ENCODE assay signal across 8 cellular contexts in genomic region chr16:89994721-89995474, GRCh38. TPM values are rescaled to one million over a fixed set of nuclear protein-coding genes. Genes with fewer than 3 reads are reported as not detected.
DNase-seq lines count a peak whose midpoint lies in the region; ATAC-seq and TF ChIP-seq lines count a peak whose summit lies in the region.
"Not testable (repeated sequence)": the region's sequence is repeated elsewhere in the genome, so short reads cannot be mapped to it uniquely, and the experiment has no call there.

No MANE protein-coding gene starts in this region.

- not testable (repeated sequence) for TF ChIP-seq POLR2A in esophagus squamous epithelium (IDR thresholded peaks at IDR 0.05)

- H3K9ac ChIP-seq in mucosa of rectum (ENCODE audit: low read depth in 1 of 2, low read length in 2 of 2) = not testable (repeated sequence)

- H3K4me1 Mint-ChIP-seq in activated B cell treated with CpG ODN at 0.5 μM for 24 hours; activated naive CD8-positive, alpha-beta T cell treated with anti-CD3 and anti-CD28 coated beads, Interleukin-2, amount 10 ng/mL, durations not matched to agents 7 days and 5 days: not testable (repeated sequence)

- H3K27ac ChIP-seq in esophagus squamous epithelium = peak overlapping the region; percentile 71 to 94 (median 84)
- H3K27ac ChIP-seq in mucosa of rectum (ENCODE audit: low read depth in 2 of 2, low read length in 2 of 2) = peak overlapping the region; percentile 45 to 56

- not testable (repeated sequence) for H3K9me3 Mint-ChIP-seq in activated B cell treated with CpG ODN at 0.5 μM for 24 hours; activated naive CD8-positive, alpha-beta T cell treated with anti-CD3 and anti-CD28 coated beads, Interleukin-2, amount 10 ng/mL, durations not matched to agents 7 days and 5 days

- CTCF ChIA-PET in activated B cell treated with CpG ODN at 0.5 μM for 24 hours (lab: Charles Lee) = not testable (repeated sequence)

- peaks cover 0 to 18% (median 10%) of the 10 kb centered on the region in 3 donors for H3K9me3 ChIP-seq in esophagus squamous epithelium
- not testable (repeated sequence) for H3K9me3 ChIP-seq in mucosa of rectum (ENCODE audit: control insufficient read depth in 2 of 2, low read length in 2 of 2)

- intact Hi-C loops in activated B cell treated with CpG ODN at 0.5 μM for 24 hours (cut with micrococcal nuclease); esophagus squamous epithelium (cut with DNase I): not testable (repeated sequence)

- not testable (repeated sequence) for H3K27me3 Mint-ChIP-seq in activated B cell treated with CpG ODN at 0.5 μM for 24 hours; activated naive CD8-positive, alpha-beta T cell treated with anti-CD3 and anti-CD28 coated beads, Interleukin-2, amount 10 ng/mL, durations not matched to agents 7 days and 5 days

- H3K36me3 ChIP-seq in esophagus squamous epithelium (peaks cover 12 to 75% (median 21%) of the 10 kb centered on the region in 3 donors), mucosa of rectum (ENCODE audit: control insufficient read depth in 2 of 2, insufficient read depth in 2 of 2, low read length in 2 of 2) (peaks cover 25 to 51% of the 10 kb centered on the region in 2 donors)

- H3K4me3 ChIP-seq in esophagus squamous epithelium; mucosa of rectum (ENCODE audit: low read length in 2 of 2): not testable (repeated sequence)

- H3K4me3 Mint-ChIP-seq in activated B cell treated with CpG ODN at 0.5 μM for 24 hours; activated naive CD8-positive, alpha-beta T cell treated with anti-CD3 and anti-CD28 coated beads, Interleukin-2, amount 10 ng/mL, durations not matched to agents 7 days and 5 days: not testable (repeated sequence)

- not testable (repeated sequence) for TF ChIP-seq CTCF in activated B cell treated with CpG ODN at 0.5 μM for 24 hours (IDR thresholded peaks at IDR 0.05); esophagus squamous epithelium (IDR thresholded peaks at IDR 0.05)

- not testable (repeated sequence) for H3K27me3 ChIP-seq in esophagus squamous epithelium; mucosa of rectum (ENCODE audit: control insufficient read depth in 2 of 2, insufficient read depth in 2 of 2, low read length in 2 of 2)

- not testable (repeated sequence) for ATAC-seq in activated B cell treated with CpG ODN at 0.5 μM for 24 hours (ENCODE audit: low read depth); activated naive CD8-positive, alpha-beta T cell treated with anti-CD3 and anti-CD28 coated beads, Interleukin-2, amount 10 ng/mL, durations not matched to agents 7 days and 5 days (ENCODE audit: low read depth)

- 37 to 39% methylated on average over 3 of the region's 8 CpGs for WGBS in esophagus squamous epithelium, 2 donors

- POLR2A ChIA-PET in activated B cell treated with CpG ODN at 0.5 μM for 24 hours (lab: Charles Lee) = not testable (repeated sequence)
- POLR2A ChIA-PET in activated naive CD8-positive, alpha-beta T cell treated with anti-CD3 and anti-CD28 coated beads, Interleukin-2, amount 10 ng/mL, durations not matched to agents 7 days and 5 days (lab: Charles Lee) = interaction anchor here (0.8 kb wide), 1 partner anchor 255 kb away, joined by 3 read pairs; no protein-coding TSS in a partner anchor

- H3K4me1 ChIP-seq in esophagus squamous epithelium; mucosa of rectum (ENCODE audit: control insufficient read depth in 2 of 2, insufficient read depth in 2 of 2, low read length in 2 of 2): not testable (repeated sequence)

- peak; percentile 74 for DNase-seq in A172 (ENCODE audit: low spot score)
- DNase-seq in HCEC 1CT = peak; percentile 27
- DNase-seq in NCI-H774 (lab: John Stamatoyannopoulos, UW) = peak; percentile 67
- not testable (repeated sequence) for DNase-seq in activated B cell treated with CpG ODN at 0.5 μM for 24 hours; activated naive CD8-positive, alpha-beta T cell treated with anti-CD3 and anti-CD28 coated beads, Interleukin-2, amount 10 ng/mL, durations not matched to agents 7 days and 5 days; esophagus squamous epithelium (lab: John Stamatoyannopoulos, UW)
- peak; percentile 67 for DNase-seq in stimulated activated CD4-positive, alpha-beta T cell treated with anti-CD3 and anti-CD28 coated beads, Interleukin-4, amount 100 ng/mL, for 24 hours

- peak overlapping the region; percentile 74 for H3K27ac Mint-ChIP-seq in activated B cell treated with CpG ODN at 0.5 μM for 24 hours
- peak overlapping the region; percentile 65 for H3K27ac Mint-ChIP-seq in activated naive CD8-positive, alpha-beta T cell treated with anti-CD3 and anti-CD28 coated beads, Interleukin-2, amount 10 ng/mL, durations not matched to agents 7 days and 5 days

- peaks cover 77% of the 10 kb centered on the region for H3K36me3 Mint-ChIP-seq in activated B cell treated with CpG ODN at 0.5 μM for 24 hours (ENCODE audit: low read depth)
- peaks cover 62% of the 10 kb centered on the region for H3K36me3 Mint-ChIP-seq in activated naive CD8-positive, alpha-beta T cell treated with anti-CD3 and anti-CD28 coated beads, Interleukin-2, amount 10 ng/mL, durations not matched to agents 7 days and 5 days

RNA-seq across cellular contexts. Expression of gene DBNDD1, which starts 24.4 kb away (rescaled TPM):
- 28.9 and 30.1 TPM in 2 replicates for total RNA-seq in A172 (2014; rRNA removed; shearing (Covaris generic))
- 0.32 and 0.47 TPM in 2 replicates for total RNA-seq in activated B cell treated with CpG ODN at 0.5 μM for 24 hours
- total RNA-seq in activated naive CD8-positive, alpha-beta T cell treated with anti-CD3 and anti-CD28 coated beads, Interleukin-2, amount 10 ng/mL, durations not matched to agents 7 days and 5 days = 1 to 10 TPM in 1 of 2 experiments, under 1 TPM in 1; 0.62 to 1.2 TPM
- total RNA-seq in esophagus squamous epithelium = 10 to 100 TPM in 2 of 4 donors, 1 to 10 TPM in 2; 5.8 to 29.2 (median 12.7) TPM

RNA-seq across cellular contexts. Expression of gene DEF8, which starts 46.3 kb away (rescaled TPM):
- 116 and 146 TPM in 2 replicates for total RNA-seq in A172 (2014; rRNA removed; shearing (Covaris generic))
- 45.2 and 51.5 TPM in 2 replicates for total RNA-seq in activated B cell treated with CpG ODN at 0.5 μM for 24 hours
- 10 to 100 TPM; 30.9 to 33.5 TPM for total RNA-seq in activated naive CD8-positive, alpha-beta T cell treated with anti-CD3 and anti-CD28 coated beads, Interleukin-2, amount 10 ng/mL, durations not matched to agents 7 days and 5 days
- 10 to 100 TPM; 43.5 to 63.0 (median 52.4) TPM for total RNA-seq in esophagus squamous epithelium
